Comparison of ENCODE assay signal across 1 cellular context in the genomic region with DNA sequence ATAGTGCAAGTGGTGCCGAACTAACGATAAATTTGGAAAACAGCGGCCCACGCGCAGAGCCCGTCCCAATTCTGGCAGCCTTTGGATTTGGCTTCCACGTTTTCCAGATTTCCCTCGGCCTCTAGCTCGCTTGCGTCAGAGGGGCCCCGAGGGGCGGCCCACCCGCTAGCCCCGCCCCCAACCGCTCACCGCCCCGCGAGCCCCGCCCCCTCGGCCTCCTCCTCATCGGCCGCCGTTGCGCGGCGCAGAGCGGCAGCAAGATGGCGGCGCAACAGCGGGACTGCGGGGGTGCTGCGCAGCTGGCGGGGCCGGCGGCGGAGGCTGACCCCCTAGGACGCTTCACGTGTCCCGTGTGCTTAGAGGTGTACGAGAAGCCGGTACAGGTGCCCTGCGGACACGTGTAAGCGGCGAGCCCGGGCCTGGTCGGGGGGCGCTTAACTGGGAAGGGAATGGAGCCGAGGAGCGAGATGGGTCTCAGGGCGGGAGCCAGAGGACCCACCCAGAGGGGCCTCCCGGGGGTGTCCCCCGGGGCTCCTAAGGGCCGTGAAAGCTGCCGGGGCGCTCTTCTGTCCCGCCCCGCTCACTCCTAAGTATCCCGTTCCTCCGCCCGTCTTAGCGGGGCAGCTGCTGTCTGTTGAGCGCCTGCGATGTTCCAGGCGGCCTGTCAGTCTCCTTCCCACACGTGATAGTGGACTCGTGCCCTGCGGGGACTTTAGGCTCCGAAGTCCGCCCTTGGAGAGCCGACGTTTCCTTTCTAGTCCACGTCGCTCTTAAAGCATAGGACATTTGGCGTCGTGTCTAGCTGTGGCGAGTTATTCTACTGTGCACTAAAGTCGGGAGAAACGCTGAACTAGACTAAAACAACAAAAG.
TF ChIP-seq lines count a peak whose summit lies in the region.

A gene with protein sequence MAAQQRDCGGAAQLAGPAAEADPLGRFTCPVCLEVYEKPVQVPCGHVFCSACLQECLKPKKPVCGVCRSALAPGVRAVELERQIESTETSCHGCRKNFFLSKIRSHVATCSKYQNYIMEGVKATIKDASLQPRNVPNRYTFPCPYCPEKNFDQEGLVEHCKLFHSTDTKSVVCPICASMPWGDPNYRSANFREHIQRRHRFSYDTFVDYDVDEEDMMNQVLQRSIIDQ (plus strand): TSS at position 245 of the 870 bp plus-strand sequence. CDS start 16 bp downstream, at position 261.

TF ChIP-seq in K562, 482 proteins besides CTCF, POLR2A, EP300 and RAD21 (continued from another document and continues in another):
- TF ChIP-seq, protein P1, sequence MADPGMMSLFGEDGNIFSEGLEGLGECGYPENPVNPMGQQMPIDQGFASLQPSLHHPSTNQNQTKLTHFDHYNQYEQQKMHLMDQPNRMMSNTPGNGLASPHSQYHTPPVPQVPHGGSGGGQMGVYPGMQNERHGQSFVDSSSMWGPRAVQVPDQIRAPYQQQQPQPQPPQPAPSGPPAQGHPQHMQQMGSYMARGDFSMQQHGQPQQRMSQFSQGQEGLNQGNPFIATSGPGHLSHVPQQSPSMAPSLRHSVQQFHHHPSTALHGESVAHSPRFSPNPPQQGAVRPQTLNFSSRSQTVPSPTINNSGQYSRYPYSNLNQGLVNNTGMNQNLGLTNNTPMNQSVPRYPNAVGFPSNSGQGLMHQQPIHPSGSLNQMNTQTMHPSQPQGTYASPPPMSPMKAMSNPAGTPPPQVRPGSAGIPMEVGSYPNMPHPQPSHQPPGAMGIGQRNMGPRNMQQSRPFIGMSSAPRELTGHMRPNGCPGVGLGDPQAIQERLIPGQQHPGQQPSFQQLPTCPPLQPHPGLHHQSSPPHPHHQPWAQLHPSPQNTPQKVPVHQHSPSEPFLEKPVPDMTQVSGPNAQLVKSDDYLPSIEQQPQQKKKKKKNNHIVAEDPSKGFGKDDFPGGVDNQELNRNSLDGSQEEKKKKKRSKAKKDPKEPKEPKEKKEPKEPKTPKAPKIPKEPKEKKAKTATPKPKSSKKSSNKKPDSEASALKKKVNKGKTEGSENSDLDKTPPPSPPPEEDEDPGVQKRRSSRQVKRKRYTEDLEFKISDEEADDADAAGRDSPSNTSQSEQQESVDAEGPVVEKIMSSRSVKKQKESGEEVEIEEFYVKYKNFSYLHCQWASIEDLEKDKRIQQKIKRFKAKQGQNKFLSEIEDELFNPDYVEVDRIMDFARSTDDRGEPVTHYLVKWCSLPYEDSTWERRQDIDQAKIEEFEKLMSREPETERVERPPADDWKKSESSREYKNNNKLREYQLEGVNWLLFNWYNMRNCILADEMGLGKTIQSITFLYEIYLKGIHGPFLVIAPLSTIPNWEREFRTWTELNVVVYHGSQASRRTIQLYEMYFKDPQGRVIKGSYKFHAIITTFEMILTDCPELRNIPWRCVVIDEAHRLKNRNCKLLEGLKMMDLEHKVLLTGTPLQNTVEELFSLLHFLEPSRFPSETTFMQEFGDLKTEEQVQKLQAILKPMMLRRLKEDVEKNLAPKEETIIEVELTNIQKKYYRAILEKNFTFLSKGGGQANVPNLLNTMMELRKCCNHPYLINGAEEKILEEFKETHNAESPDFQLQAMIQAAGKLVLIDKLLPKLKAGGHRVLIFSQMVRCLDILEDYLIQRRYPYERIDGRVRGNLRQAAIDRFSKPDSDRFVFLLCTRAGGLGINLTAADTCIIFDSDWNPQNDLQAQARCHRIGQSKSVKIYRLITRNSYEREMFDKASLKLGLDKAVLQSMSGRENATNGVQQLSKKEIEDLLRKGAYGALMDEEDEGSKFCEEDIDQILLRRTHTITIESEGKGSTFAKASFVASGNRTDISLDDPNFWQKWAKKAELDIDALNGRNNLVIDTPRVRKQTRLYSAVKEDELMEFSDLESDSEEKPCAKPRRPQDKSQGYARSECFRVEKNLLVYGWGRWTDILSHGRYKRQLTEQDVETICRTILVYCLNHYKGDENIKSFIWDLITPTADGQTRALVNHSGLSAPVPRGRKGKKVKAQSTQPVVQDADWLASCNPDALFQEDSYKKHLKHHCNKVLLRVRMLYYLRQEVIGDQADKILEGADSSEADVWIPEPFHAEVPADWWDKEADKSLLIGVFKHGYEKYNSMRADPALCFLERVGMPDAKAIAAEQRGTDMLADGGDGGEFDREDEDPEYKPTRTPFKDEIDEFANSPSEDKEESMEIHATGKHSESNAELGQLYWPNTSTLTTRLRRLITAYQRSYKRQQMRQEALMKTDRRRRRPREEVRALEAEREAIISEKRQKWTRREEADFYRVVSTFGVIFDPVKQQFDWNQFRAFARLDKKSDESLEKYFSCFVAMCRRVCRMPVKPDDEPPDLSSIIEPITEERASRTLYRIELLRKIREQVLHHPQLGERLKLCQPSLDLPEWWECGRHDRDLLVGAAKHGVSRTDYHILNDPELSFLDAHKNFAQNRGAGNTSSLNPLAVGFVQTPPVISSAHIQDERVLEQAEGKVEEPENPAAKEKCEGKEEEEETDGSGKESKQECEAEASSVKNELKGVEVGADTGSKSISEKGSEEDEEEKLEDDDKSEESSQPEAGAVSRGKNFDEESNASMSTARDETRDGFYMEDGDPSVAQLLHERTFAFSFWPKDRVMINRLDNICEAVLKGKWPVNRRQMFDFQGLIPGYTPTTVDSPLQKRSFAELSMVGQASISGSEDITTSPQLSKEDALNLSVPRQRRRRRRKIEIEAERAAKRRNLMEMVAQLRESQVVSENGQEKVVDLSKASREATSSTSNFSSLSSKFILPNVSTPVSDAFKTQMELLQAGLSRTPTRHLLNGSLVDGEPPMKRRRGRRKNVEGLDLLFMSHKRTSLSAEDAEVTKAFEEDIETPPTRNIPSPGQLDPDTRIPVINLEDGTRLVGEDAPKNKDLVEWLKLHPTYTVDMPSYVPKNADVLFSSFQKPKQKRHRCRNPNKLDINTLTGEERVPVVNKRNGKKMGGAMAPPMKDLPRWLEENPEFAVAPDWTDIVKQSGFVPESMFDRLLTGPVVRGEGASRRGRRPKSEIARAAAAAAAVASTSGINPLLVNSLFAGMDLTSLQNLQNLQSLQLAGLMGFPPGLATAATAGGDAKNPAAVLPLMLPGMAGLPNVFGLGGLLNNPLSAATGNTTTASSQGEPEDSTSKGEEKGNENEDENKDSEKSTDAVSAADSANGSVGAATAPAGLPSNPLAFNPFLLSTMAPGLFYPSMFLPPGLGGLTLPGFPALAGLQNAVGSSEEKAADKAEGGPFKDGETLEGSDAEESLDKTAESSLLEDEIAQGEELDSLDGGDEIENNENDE (IDR thresholded peaks at IDR 0.05; ENCODE audit: low read depth, low read length) = no peak
- TF ChIP-seq ZNF551 (CRISPR knock-in tag; IDR thresholded peaks at IDR 0.05) (no peak), NR2F6 (CRISPR knock-in tag; IDR thresholded peaks at IDR 0.05) (no peak), CBFB (CRISPR knock-in tag; IDR thresholded peaks at IDR 0.05) (no peak), MEF2D (tag; conservative IDR thresholded peaks at IDR 0.05; ENCODE audit: low read depth) (no peak), ZEB2 (IDR thresholded peaks at IDR 0.05) (no peak), HOXB6 (CRISPR knock-in tag; IDR thresholded peaks at IDR 0.05; ENCODE audit: borderline replicate concordance) (no peak), ZNF75A (CRISPR knock-in tag; IDR thresholded peaks at IDR 0.05) (no peak), ZNF764 (CRISPR knock-in tag; IDR thresholded peaks at IDR 0.05; ENCODE audit: low read depth) (no peak), ZNF583 (CRISPR knock-in tag; IDR thresholded peaks at IDR 0.05) (no peak), HMG20B (CRISPR knock-in tag; IDR thresholded peaks at IDR 0.05) (no peak), MAFF (IDR thresholded peaks at IDR 0.05; ENCODE audit: low read length) (no peak)
- TF ChIP-seq, protein P2, sequence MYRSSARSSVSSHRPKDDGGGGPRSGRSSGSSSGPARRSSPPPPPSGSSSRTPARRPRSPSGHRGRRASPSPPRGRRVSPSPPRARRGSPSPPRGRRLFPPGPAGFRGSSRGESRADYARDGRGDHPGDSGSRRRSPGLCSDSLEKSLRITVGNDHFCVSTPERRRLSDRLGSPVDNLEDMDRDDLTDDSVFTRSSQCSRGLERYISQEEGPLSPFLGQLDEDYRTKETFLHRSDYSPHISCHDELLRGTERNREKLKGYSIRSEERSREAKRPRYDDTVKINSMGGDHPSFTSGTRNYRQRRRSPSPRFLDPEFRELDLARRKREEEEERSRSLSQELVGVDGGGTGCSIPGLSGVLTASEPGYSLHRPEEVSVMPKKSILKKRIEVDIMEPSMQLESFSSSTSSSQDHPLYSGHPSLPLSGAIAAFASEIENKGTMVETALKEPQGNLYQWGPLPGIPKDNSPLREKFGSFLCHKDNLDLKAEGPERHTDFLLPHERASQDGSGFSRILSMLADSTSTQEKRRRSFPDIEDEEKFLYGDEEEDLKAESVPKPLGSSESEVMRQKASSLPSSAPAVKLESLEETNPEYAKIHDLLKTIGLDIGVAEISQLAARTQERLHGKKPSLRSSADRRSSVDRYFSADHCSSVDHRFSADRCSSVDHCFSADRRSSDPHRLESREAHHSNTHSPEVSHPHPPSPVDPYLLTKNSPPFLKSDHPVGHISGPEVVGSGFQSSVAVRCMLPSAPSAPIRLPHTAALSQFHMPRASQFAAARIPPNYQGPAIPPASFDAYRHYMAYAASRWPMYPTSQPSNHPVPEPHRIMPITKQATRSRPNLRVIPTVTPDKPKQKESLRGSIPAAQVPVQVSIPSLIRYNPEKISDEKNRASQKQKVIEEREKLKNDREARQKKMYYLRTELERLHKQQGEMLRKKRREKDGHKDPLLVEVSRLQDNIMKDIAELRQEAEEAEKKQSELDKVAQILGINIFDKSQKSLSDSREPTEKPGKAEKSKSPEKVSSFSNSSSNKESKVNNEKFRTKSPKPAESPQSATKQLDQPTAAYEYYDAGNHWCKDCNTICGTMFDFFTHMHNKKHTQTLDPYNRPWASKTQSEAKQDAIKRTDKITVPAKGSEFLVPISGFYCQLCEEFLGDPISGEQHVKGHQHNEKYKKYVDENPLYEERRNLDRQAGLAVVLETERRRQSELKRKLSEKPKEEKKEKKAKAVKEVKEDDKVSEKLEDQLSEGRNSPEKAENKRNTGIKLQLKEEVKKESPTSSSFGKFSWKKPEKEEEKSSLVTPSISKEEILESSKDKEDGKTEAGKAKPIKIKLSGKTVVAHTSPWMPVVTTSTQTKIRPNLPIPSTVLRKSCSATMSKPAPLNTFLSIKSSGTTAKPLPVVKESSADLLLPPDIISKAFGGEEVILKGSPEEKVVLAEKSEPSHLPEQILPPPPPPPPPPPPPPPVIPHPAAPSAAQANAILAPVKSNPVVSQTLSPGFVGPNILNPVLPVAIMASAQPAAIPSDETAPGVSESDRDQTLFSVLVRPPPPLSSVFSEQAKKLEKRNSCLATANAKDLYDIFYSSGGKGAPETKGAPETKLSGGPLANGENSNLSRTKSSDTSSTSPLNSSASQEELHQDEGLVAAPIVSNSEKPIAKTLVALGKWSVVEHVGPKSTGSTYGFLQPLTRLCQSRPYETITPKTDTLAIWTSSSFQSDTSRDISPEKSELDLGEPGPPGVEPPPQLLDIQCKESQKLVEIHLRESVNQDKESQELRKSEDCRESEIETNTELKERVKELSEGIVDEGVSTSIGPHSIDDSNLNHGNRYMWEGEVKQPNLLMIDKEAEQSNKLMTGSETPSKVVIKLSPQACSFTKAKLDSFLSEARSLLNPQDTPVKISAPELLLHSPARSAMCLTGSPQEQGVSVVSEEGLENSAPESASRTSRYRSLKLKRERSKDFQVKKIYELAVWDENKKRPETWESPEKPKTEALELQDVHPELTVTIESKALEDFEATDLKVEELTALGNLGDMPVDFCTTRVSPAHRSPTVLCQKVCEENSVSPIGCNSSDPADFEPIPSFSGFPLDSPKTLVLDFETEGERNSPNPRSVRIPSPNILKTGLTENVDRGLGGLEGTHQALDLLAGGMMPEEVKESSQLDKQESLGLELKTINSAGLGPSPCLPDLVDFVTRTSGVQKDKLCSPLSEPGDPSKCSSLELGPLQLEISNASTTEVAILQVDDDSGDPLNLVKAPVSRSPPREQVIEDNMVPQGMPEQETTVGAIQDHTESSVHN (IDR thresholded peaks at IDR 0.05; ENCODE audit: borderline replicate concordance in 1 of 2, low read depth in 1 of 2) = no peak
